1 cellular context compared by ENCODE assay signal in genomic region chr2:150487537-150488429, GRCh38.
TF ChIP-seq lines count a peak whose summit lies in the region.

A gene with protein sequence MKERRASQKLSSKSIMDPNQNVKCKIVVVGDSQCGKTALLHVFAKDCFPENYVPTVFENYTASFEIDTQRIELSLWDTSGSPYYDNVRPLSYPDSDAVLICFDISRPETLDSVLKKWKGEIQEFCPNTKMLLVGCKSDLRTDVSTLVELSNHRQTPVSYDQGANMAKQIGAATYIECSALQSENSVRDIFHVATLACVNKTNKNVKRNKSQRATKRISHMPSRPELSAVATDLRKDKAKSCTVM (minus strand): TSS chr2:150487667. CDS start chr2:150487417, 250 bp downstream.

TF ChIP-seq in K562, 482 proteins besides CTCF, POLR2A, EP300 and RAD21:
- TF ChIP-seq, protein P1, sequence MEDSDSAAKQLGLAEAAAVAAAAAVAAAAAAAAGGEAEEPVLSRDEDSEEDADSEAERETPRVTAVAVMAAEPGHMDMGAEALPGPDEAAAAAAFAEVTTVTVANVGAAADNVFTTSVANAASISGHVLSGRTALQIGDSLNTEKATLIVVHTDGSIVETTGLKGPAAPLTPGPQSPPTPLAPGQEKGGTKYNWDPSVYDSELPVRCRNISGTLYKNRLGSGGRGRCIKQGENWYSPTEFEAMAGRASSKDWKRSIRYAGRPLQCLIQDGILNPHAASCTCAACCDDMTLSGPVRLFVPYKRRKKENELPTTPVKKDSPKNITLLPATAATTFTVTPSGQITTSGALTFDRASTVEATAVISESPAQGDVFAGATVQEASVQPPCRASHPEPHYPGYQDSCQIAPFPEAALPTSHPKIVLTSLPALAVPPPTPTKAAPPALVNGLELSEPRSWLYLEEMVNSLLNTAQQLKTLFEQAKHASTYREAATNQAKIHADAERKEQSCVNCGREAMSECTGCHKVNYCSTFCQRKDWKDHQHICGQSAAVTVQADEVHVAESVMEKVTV (CRISPR knock-in tag; IDR thresholded peaks at IDR 0.05), result peak; percentile 70
- TF ChIP-seq ZNF347 (CRISPR knock-in tag; IDR thresholded peaks at IDR 0.05; ENCODE audit: low read depth), result no peak
- peak; percentile 72 for TF ChIP-seq CTCFL (IDR thresholded peaks at IDR 0.05; ENCODE audit: borderline replicate concordance, insufficient read depth, low read depth, low read length, poor library complexity, severe bottlenecking)
- peak; percentile 41; the same call in 1 of the 2 replicates for TF ChIP-seq SMC3 (conservative IDR thresholded peaks at IDR 0.05; ENCODE audit: insufficient read depth, low read depth, low read length)
- no peak for TF ChIP-seq ATF1 (CRISPR knock-in tag; IDR thresholded peaks at IDR 0.05)
- TF ChIP-seq ATF1 (tag; IDR thresholded peaks at IDR 0.05), result no peak
- TF ChIP-seq CXXC5 (CRISPR knock-in tag; IDR thresholded peaks at IDR 0.05), result peak; percentile 20; the same call in 1 of the 2 replicates
- TF ChIP-seq ETV1 (tag; conservative IDR thresholded peaks at IDR 0.05; ENCODE audit: low read depth), result no peak
- TF ChIP-seq HNRNPLL (IDR thresholded peaks at IDR 0.05; ENCODE audit: low read depth, low read length, poor library complexity, severe bottlenecking), result peak; percentile 66
- no peak for TF ChIP-seq NR2C1 (IDR thresholded peaks at IDR 0.05)
- TF ChIP-seq NR2C1 (tag; IDR thresholded peaks at IDR 0.05), result no peak
- TF ChIP-seq MYBL2 (IDR thresholded peaks at IDR 0.05; ENCODE audit: low read depth), result no peak
- TF ChIP-seq MYBL2 (CRISPR knock-in tag; IDR thresholded peaks at IDR 0.05; ENCODE audit: borderline replicate concordance), result no peak
- TF ChIP-seq TARDBP (IDR thresholded peaks at IDR 0.05), result no peak
- TF ChIP-seq ZNF263 (CRISPR knock-in tag; IDR thresholded peaks at IDR 0.05; ENCODE audit: borderline replicate concordance), result no peak
- TF ChIP-seq FOSL1 (tag; conservative IDR thresholded peaks at IDR 0.05), result no peak
- TF ChIP-seq, protein P2, sequence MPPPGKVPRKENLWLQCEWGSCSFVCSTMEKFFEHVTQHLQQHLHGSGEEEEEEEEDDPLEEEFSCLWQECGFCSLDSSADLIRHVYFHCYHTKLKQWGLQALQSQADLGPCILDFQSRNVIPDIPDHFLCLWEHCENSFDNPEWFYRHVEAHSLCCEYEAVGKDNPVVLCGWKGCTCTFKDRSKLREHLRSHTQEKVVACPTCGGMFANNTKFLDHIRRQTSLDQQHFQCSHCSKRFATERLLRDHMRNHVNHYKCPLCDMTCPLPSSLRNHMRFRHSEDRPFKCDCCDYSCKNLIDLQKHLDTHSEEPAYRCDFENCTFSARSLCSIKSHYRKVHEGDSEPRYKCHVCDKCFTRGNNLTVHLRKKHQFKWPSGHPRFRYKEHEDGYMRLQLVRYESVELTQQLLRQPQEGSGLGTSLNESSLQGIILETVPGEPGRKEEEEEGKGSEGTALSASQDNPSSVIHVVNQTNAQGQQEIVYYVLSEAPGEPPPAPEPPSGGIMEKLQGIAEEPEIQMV (tag; conservative IDR thresholded peaks at IDR 0.05; ENCODE audit: low read depth), result no peak
- no peak for TF ChIP-seq MTF1 (CRISPR knock-in tag; IDR thresholded peaks at IDR 0.05; ENCODE audit: borderline replicate concordance)
TF ChIP-seq in K562: peak in this region for 5.
